In genomic region chr7:101724957-101725356, GRCh38 we compare ENCODE assay signal across 2 cellular contexts.
TF ChIP-seq lines count a peak whose summit lies in the region.

No MANE protein-coding gene starts in this region.

TF ChIP-seq in HepG2, 621 proteins besides CTCF, POLR2A, EP300 and RAD21:
- TF ChIP-seq ZNF3 (CRISPR knock-in tag; IDR thresholded peaks at IDR 0.05) (peak; percentile 88), ZNF776 (CRISPR knock-in tag; IDR thresholded peaks at IDR 0.05) (no peak), NRL (CRISPR knock-in tag; IDR thresholded peaks at IDR 0.05; ENCODE audit: borderline replicate concordance) (no peak), CREB1 (IDR thresholded peaks at IDR 0.05) (peak; percentile 71), CREB1 (CRISPR knock-in tag; IDR thresholded peaks at IDR 0.05) (no peak), PLRG1 (conservative IDR thresholded peaks at IDR 0.05) (no peak), ETV5 (CRISPR knock-in tag; IDR thresholded peaks at IDR 0.05; ENCODE audit: borderline replicate concordance) (peak; percentile 26; the same call in 1 of the 2 replicates)

TF ChIP-seq in IMR-90, 13 proteins besides CTCF, POLR2A, EP300 and RAD21:
- TF ChIP-seq CHD1 (IDR thresholded peaks at IDR 0.05; ENCODE audit: low read depth, low read length) (no peak), MAFK (IDR thresholded peaks at IDR 0.05; ENCODE audit: low read depth, low read length) (no peak), MXI1 (IDR thresholded peaks at IDR 0.05; ENCODE audit: borderline replicate concordance, low read depth, low read length) (no peak), BHLHE40 (IDR thresholded peaks at IDR 0.05; ENCODE audit: low read depth, low read length) (no peak), NFE2L2 (IDR thresholded peaks at IDR 0.05; ENCODE audit: low read depth, low read length) (no peak), RCOR1 (IDR thresholded peaks at IDR 0.05; ENCODE audit: insufficient replicate concordance, low read length) (no peak), SMC3 (IDR thresholded peaks at IDR 0.05; ENCODE audit: low read depth, low read length) (no peak), MAZ (IDR thresholded peaks at IDR 0.05; ENCODE audit: borderline replicate concordance, low read depth, low read length) (no peak)
